ENCODE assay signal across 29 cellular contexts in the genomic region with DNA sequence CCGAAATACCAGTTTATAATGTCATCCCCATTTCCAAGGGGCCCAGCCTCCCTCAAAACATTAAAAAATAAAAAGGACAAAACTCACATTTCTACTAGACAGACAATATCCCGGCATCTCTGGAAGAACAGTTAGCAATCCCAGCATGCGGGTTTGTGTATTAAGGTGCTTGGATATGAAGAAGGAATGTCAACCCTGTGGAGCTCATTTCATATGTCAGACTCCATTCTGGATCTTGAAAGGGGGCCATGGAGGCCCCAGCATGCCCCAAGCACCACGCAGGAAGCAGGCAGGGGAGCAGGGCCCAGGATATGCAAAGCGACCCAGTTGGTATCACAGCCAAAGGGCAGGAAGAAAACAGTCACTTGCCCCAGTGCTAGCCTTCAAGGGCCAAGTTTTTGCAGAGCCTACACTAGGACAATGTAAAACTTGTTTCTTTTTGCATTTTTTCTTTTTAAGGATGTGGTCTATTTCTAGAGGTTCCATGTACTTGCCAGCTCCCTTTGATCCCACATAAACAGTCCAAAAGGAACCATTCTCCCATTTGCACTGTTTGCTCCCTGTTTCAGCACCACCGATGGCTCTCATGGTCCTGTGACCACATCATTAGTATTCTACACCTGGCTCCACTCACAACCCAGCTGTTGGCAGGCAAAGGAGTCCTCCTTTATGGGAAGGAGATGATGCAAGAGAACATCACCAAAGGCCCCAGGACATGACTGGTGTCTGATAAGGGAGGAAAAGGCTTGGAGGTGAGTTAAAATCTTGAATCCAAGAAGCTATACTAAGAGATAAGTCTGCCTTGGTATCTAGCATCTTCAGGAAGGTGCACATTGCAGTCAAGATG. TPM values are rescaled to one million over a fixed set of nuclear protein-coding genes. Genes with fewer than 3 reads are reported as not detected.
DNase-seq lines count a peak whose midpoint lies in the region; FAIRE-seq and TF ChIP-seq lines count a peak whose summit lies in the region.
"Had no signal": no experiment of that assay in that cellular context is flagged by ENCODE, and none has a peak within 500 bp of the region (broad histone marks: within the 10 kb centered on the region; RNA-seq: fewer than 3 reads in every experiment).

No MANE protein-coding gene starts in this region.

- H3K9me3 ChIP-seq in breast epithelium (no peaks in the 10 kb centered on the region), small intestine (ENCODE audit: control insufficient read depth, low read depth) (no peaks in the 10 kb centered on the region)
- H3K9me3 ChIP-seq: spleen, suprapubic skin had no signal

- H3K4me3 Mint-ChIP-seq in MCF 10A (ENCODE audit: unreplicated experiment), result no peak overlapping the region
- H3K4me3 Mint-ChIP-seq: activated naive CD4-positive, alpha-beta T cell treated with anti-CD3 and anti-CD28 coated beads, Interleukin-2, amount 50 U/mL, for 24 hours; brain; CD4-positive, alpha-beta memory T cell; neural crest cell had no signal

- H3K27ac ChIP-seq in breast epithelium (peak overlapping the region in 1 of 2 donors; percentile 32), small intestine (ENCODE audit: low read depth in 1 of 2, low read length in 1 of 2) (no peak overlapping the region)
- H3K27ac ChIP-seq: epithelial cell of prostate, suprapubic skin had no signal

- FAIRE-seq in small intestine (lab: Jason Lieb, UNC), result no peak
- FAIRE-seq: GM18507, HTR-8/SVneo, RCC 7860 had no signal

- H3K36me3 Mint-ChIP-seq in MCF 10A (ENCODE audit: insufficient read depth, unreplicated experiment), result no peaks in the 10 kb centered on the region
- H3K36me3 Mint-ChIP-seq: brain; CD4-positive, alpha-beta memory T cell had no signal

- H3K4me1 Mint-ChIP-seq in MCF 10A (ENCODE audit: insufficient read depth, unreplicated experiment), result no peaks in the 10 kb centered on the region
- H3K4me1 Mint-ChIP-seq: activated naive CD4-positive, alpha-beta T cell treated with anti-CD3 and anti-CD28 coated beads, Interleukin-2, amount 50 U/mL, for 24 hours; CD4-positive, alpha-beta memory T cell had no signal

- no peak for TF ChIP-seq POLR2A in breast epithelium (IDR thresholded peaks at IDR 0.05)

- TF ChIP-seq CTCF in MCF 10A (IDR thresholded peaks at IDR 0.05; ENCODE audit: unreplicated experiment) (no peak), breast epithelium (IDR thresholded peaks at IDR 0.05) (no peak)

- H3K4me3 ChIP-seq in breast epithelium (no peak overlapping the region), small intestine (ENCODE audit: low read depth in 1 of 2, low read length in 2 of 2) (no peak overlapping the region)
- H3K4me3 ChIP-seq: spleen, suprapubic skin had no signal

- no peak overlapping the region for H3K27ac Mint-ChIP-seq in MCF 10A (ENCODE audit: low read depth, unreplicated experiment)
- H3K27ac Mint-ChIP-seq: activated naive CD4-positive, alpha-beta T cell treated with anti-CD3 and anti-CD28 coated beads, Interleukin-2, amount 50 U/mL, for 24 hours; CD4-positive, alpha-beta memory T cell had no signal

- DNase-seq in MCF 10A (ENCODE audit: unreplicated experiment), result peak; percentile 42
- DNase-seq in breast epithelium (ENCODE audit: low spot score in 2 of 2), result no peak
- DNase-seq in astrocyte of the hippocampus (ENCODE audit: low read depth, low spot score), result peak; percentile 33
- DNase-seq in hypothalamus (lab: John Stamatoyannopoulos, UW), result peak in 28 of 51 donors; percentile 5 to 73 (median 42)
- no peak for DNase-seq in small intestine
- no peak for DNase-seq in GDM1 (lab: John Stamatoyannopoulos, UW)
- no peak for DNase-seq in activated CD4-positive, alpha-beta T cell treated with anti-CD3 and anti-CD28 coated beads, Interleukin-2, amount 50 U/mL, for 48 hours
- no peak for DNase-seq in OCI-M1 (lab: John Stamatoyannopoulos, UW)
- DNase-seq: activated CD8-positive, alpha-beta memory T cell treated with anti-CD3 and anti-CD28 coated beads for 24 hours; activated T-cell treated with anti-CD3 and anti-CD28 coated beads, Interleukin-2, amount 50 U/mL, for 48 hours; CD4-positive, alpha-beta memory T cell; GOT3; Kasumi-1; left colon; NCI-H1092 treated with DMSO at 0.1 percent for 48 hours; NCI-H2171 treated with DMSO at 0.1 percent for 48 hours; NK-92 treated with Interleukin-12 subunit alpha and Interleukin-12 subunit beta, amount 100 ng/mL, for 24 hours; spleen; stimulated activated CD8-positive, alpha-beta memory T cell treated with anti-CD3 and anti-CD28 coated beads, Interleukin-4, amount 100 ng/mL, for 48 hours; T1000 had no signal

- H3K4me1 ChIP-seq in breast epithelium (no peaks in the 10 kb centered on the region), small intestine (ENCODE audit: control insufficient read depth in 2 of 2, insufficient read depth in 1 of 2, low read depth in 1 of 2, low read length in 1 of 2) (no peaks in the 10 kb centered on the region)
- H3K4me1 ChIP-seq: suprapubic skin had no signal

- H3K9me3 Mint-ChIP-seq in MCF 10A (ENCODE audit: unreplicated experiment), result no peaks in the 10 kb centered on the region
- H3K9me3 Mint-ChIP-seq: activated naive CD4-positive, alpha-beta T cell treated with anti-CD3 and anti-CD28 coated beads, Interleukin-2, amount 50 U/mL, for 24 hours; brain; CD4-positive, alpha-beta memory T cell; neural crest cell had no signal

- no TSS peak for BruUV-seq in MCF 10A (replicated peaks; lab: Mats Ljungman, UMichigan)

- WGBS in small intestine, 3 donors, result 86 to 90% (median 90%) methylated on average over 6 of the region's 6 CpGs

- no peaks in the 10 kb centered on the region for H3K27me3 ChIP-seq in breast epithelium
- H3K27me3 ChIP-seq in small intestine (ENCODE audit: control insufficient read depth in 2 of 2, insufficient read depth in 2 of 2, low read length in 2 of 2), result no peaks in the 10 kb centered on the region
- H3K27me3 ChIP-seq: suprapubic skin had no signal

- CTCF ChIA-PET in MCF 10A (lab: Yijun Ruan, JAX), result interaction anchor here (0.6 to 4.6 kb wide), 11 partner anchors 14 to 925 kb away, joined by 3 to 31 read pairs (median 4); no protein-coding TSS in a partner anchor

- POLR2A ChIA-PET in MCF 10A (lab: Yijun Ruan, JAX), result interaction anchor here (1.1 to 1.4 kb wide), 3 partner anchors 10 to 77 kb away, joined by 3 to 6 read pairs (median 3); no protein-coding TSS in a partner anchor

- no peaks in the 10 kb centered on the region for H3K36me3 ChIP-seq in breast epithelium
- no peaks in the 10 kb centered on the region for H3K36me3 ChIP-seq in small intestine (ENCODE audit: control insufficient read depth in 2 of 2, insufficient read depth in 2 of 2, low read length in 2 of 2)
- H3K36me3 ChIP-seq: spleen, suprapubic skin had no signal

- intact Hi-C loops in MCF 10A (cut with micrococcal nuclease) (no loop called here), breast epithelium (cut with DNase I; ENCODE audit: low total_unique reads) (no loop called here)

- no peaks in the 10 kb centered on the region for H3K27me3 Mint-ChIP-seq in MCF 10A (ENCODE audit: insufficient read depth, unreplicated experiment)
- H3K27me3 Mint-ChIP-seq: activated naive CD4-positive, alpha-beta T cell treated with anti-CD3 and anti-CD28 coated beads, Interleukin-2, amount 50 U/mL, for 24 hours had no signal

RNA-seq across cellular contexts. Expression of gene FGF1, which starts 58.3 kb away (rescaled TPM):
- 0.34 and 0.65 TPM in 2 replicates for total RNA-seq in MCF 10A (2022)
- total RNA-seq in breast epithelium, result 10 to 100 TPM in 1 of 3 donors, 1 to 10 TPM in 1, under 1 TPM in 1; 0.32 to 20.3 (median 6.6) TPM
- polyA plus RNA-seq in small intestine, result 1 to 10 TPM in 1 of 3 donors, under 1 TPM in 1, not detected in 1; 0.27 to 2.8 TPM
- total RNA-seq: CD4-positive, alpha-beta memory T cell; neural crest cell; pulmonary artery endothelial cell had no signal
- polyA plus RNA-seq: CD4-positive, alpha-beta memory T cell had no signal

Comparison
In these comparisons a context has a peak if more than half of its experiments do, and no peak if none do; other contexts are left out.
1. DNase-seq: peak in MCF 10A (single experiment), astrocyte of the hippocampus (single experiment) and hypothalamus (28 of 51); none in breast epithelium (0 of 2), small intestine (single experiment), GDM1 (single experiment), activated CD4-positive, alpha-beta T cell treated with anti-CD3 and anti-CD28 coated beads, Interleukin-2, amount 50 U/mL, for 48 hours (0 of 2) and OCI-M1 (single experiment).